8 cellular contexts compared by ENCODE assay signal in the genomic region with DNA sequence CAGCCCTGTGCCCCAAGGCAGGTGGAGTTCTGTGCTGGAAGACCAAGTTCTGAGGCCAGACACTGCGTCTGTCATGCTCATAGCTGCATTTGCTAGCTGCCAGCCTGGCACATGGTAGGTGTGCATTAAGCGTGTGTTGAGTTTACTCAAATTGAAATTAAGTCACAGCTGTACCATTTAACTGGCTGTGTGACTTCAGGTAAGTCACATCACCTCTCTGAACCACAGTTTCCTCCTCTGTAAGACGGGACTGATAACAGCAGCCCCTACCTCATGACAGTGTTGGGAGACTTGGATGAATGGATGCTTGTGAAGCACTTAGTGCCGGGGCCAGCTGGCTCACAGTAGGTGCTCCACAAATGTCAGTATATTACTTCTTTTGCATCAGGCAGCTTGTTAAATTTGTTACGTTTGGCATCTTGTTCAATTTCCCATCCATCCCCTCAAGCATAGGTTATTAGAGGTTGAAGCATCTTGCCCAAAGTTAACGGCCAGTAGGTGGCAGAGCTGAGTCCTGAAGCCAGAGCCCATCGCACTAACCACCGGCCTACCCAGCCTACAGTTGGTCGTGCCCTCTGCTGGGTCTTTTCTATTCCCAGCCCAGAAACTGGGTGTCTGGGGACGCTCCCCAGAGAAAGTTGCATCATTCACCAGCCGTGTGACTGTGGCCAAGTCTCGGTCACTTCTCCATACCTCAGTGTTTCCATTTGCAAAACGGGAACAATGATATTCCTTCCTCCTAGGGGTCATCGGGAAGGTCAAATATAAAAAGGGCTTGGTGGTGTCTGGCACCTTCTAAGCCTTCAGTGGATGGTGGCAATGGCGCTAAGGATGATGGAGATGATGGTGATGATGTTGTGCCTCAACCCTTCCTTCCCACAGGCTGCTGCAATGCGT. TPM values are rescaled to one million over a fixed set of nuclear protein-coding genes. Genes with fewer than 3 reads are reported as not detected.
DNase-seq lines count a peak whose midpoint lies in the region; ATAC-seq and TF ChIP-seq lines count a peak whose summit lies in the region.

No MANE protein-coding gene starts in this region.

- H4K5ac ChIP-seq in H9 (ENCODE audit: insufficient read length, low read depth, low read length) = no peak overlapping the region

- H3K9me3 Mint-ChIP-seq in H9 = no peaks in the 10 kb centered on the region
- H3K9me3 Mint-ChIP-seq in activated T-helper 2 cell treated with anti-CD3 and anti-CD28 coated beads, Interferon-gamma antibody, Interleukin-2, Interleukin-4, amounts not matched to agents 10 μg/mL and 5 μg/mL and 100 μg/mL, durations not matched to agents 14 hours and 24 hours and 36 hours = no peaks in the 10 kb centered on the region

- no peak overlapping the region for H2BK15ac ChIP-seq in H9 (ENCODE audit: low read depth, low read length)

- no peaks in the 10 kb centered on the region for H3K27me3 ChIP-seq in H9 (ENCODE audit: insufficient read depth, low read length)
- no peaks in the 10 kb centered on the region for H3K27me3 ChIP-seq in cardiac muscle cell

- H3K36me3 ChIP-seq in cardiac muscle cell = no peaks in the 10 kb centered on the region

- no peak overlapping the region for H3K56ac ChIP-seq in H9 (ENCODE audit: insufficient read length, low read depth, low read length)

- H3K9ac ChIP-seq in H9 (ENCODE audit: extremely low read depth, insufficient read length, low read length) = no peak overlapping the region

- H3K27ac ChIP-seq in H9 (ENCODE audit: insufficient read length, low read depth, low read length) = no peak overlapping the region
- no peak overlapping the region for H3K27ac ChIP-seq in cardiac muscle cell

- ATAC-seq in HG02852 (IDR thresholded peaks at IDR 0.05; ENCODE audit: unreplicated experiment) = no peak

- H3K27ac Mint-ChIP-seq in H9 = no peak overlapping the region; a peak in 1 of 7 replicates
- H3K27ac Mint-ChIP-seq in activated T-helper 2 cell treated with anti-CD3 and anti-CD28 coated beads, Interferon-gamma antibody, Interleukin-2, Interleukin-4, amounts not matched to agents 10 μg/mL and 5 μg/mL and 100 μg/mL, durations not matched to agents 14 hours and 24 hours and 36 hours = no peak overlapping the region

- H3K4me2 ChIP-seq in H9 (ENCODE audit: insufficient read depth, insufficient read length, low read length) = no peak overlapping the region

- no CpG with 5 or more reads among the region's 16 CpGs for WGBS in H9 (ENCODE audit: extremely low coverage, insufficient read length, low lambda C conversion rate)

- H4K8ac ChIP-seq in H9 (replicated peaks; ENCODE audit: insufficient read length, low read depth, low read length) = no peak overlapping the region

- H3K4ac ChIP-seq in H9 (ENCODE audit: low read depth, low read length) = no peak overlapping the region

- H3K36me3 Mint-ChIP-seq in H9 (ENCODE audit: insufficient read depth in 1 of 3, low read depth in 3 of 3) = no peaks in the 10 kb centered on the region
- no peaks in the 10 kb centered on the region for H3K36me3 Mint-ChIP-seq in activated T-helper 2 cell treated with anti-CD3 and anti-CD28 coated beads, Interferon-gamma antibody, Interleukin-2, Interleukin-4, amounts not matched to agents 10 μg/mL and 5 μg/mL and 100 μg/mL, durations not matched to agents 14 hours and 24 hours and 36 hours (ENCODE audit: low read depth)

- H2BK120ac ChIP-seq in H9 (ENCODE audit: low read depth, low read length, poor library complexity, severe bottlenecking) = no peak overlapping the region

- no peak overlapping the region for H3T11ph ChIP-seq in H9 (ENCODE audit: low read length)

- no peaks in the 10 kb centered on the region for H3K79me2 ChIP-seq in H9 (ENCODE audit: insufficient read depth, low read length)

- TF ChIP-seq CTCF in H9 (conservative IDR thresholded peaks at IDR 0.05) = peak; percentile 80
- peak; percentile 68 for TF ChIP-seq CTCF in cardiac muscle cell (IDR thresholded peaks at IDR 0.05; ENCODE audit: low read depth, low read length)

- H3K4me1 Mint-ChIP-seq in H9 = peaks cover 8 to 10% of the 10 kb centered on the region in 2 experiments
- H3K4me1 Mint-ChIP-seq in activated T-helper 2 cell treated with anti-CD3 and anti-CD28 coated beads, Interferon-gamma antibody, Interleukin-2, Interleukin-4, amounts not matched to agents 10 μg/mL and 5 μg/mL and 100 μg/mL, durations not matched to agents 14 hours and 24 hours and 36 hours (ENCODE audit: low read depth) = no peaks in the 10 kb centered on the region

- H3K23ac ChIP-seq in H9 (ENCODE audit: insufficient read length, low read depth, low read length) = no peak overlapping the region

- no peak overlapping the region for H3K4me3 ChIP-seq in cardiac muscle cell

- H3K79me1 ChIP-seq in H9 (ENCODE audit: insufficient read depth, low read depth, low read length, poor library complexity, severe bottlenecking) = no peaks in the 10 kb centered on the region

- H2AK5ac ChIP-seq in H9 (ENCODE audit: insufficient read length, low read length) = no peak overlapping the region

- H3K23me2 ChIP-seq in H9 (ENCODE audit: insufficient read length, low read depth, low read length, poor library complexity, severe bottlenecking) = no peaks in the 10 kb centered on the region

- H3K4me1 ChIP-seq in H9 (ENCODE audit: insufficient read depth, low read length) (no peaks in the 10 kb centered on the region), cardiac muscle cell (ENCODE audit: low read depth) (no peaks in the 10 kb centered on the region)

- no peak overlapping the region for H2BK12ac ChIP-seq in H9 (ENCODE audit: insufficient read length, low read depth, low read length)

- peak; percentile 37 for DNase-seq in AG08395 (ENCODE audit: low spot score)
- peak; percentile 80 for DNase-seq in H9
- peak; percentile 69 for DNase-seq in RPMI8226
- DNase-seq in activated T-helper 2 cell treated with anti-CD3 and anti-CD28 coated beads, Interferon-gamma antibody, Interleukin-2, Interleukin-4, amounts not matched to agents 10 μg/mL and 5 μg/mL and 100 μg/mL, durations not matched to agents 14 hours and 24 hours and 36 hours (ENCODE audit: low spot score) = peak; percentile 43
- peak in 1 of 2 donors; percentile 46 for DNase-seq in cardiac muscle cell (ENCODE audit: low read depth in 1 of 2, low spot score in 1 of 2)
- peak; percentile 47 to 71 for DNase-seq in stimulated activated CD4-positive, alpha-beta T cell treated with anti-CD3 and anti-CD28 coated beads, Interleukin-15, amount 100 ng/mL, for 48 hours (ENCODE audit: low read depth in 2 of 2)
- no peak for DNase-seq in HPDE6-E6E7 (ENCODE audit: extremely low spot score)

- H2BK20ac ChIP-seq in H9 (ENCODE audit: low read depth, low read length, poor library complexity, severe bottlenecking) = no peak overlapping the region

- H3K18ac ChIP-seq in H9 (ENCODE audit: insufficient read length, low read depth, low read length) = no peak overlapping the region

- no peak overlapping the region for H2BK5ac ChIP-seq in H9 (ENCODE audit: insufficient read length, low read length)

- H3K9me3 ChIP-seq in H9 (ENCODE audit: control insufficient read depth, low read depth, low read length) (no peaks in the 10 kb centered on the region), cardiac muscle cell (ENCODE audit: low read depth) (no peaks in the 10 kb centered on the region)

- H3K14ac ChIP-seq in H9 (ENCODE audit: insufficient read depth, low read length) = no peak overlapping the region; the same call in 1 of the 2 replicates

- intact Hi-C loops in activated T-helper 2 cell treated with anti-CD3 and anti-CD28 coated beads, Interferon-gamma antibody, Interleukin-2, Interleukin-4, amounts not matched to agents 10 μg/mL and 5 μg/mL and 100 μg/mL, durations not matched to agents 14 hours and 24 hours and 36 hours (cut with micrococcal nuclease) = loop anchor here (1.0 to 2.0 kb wide), 2 partner anchors 66 to 209 kb away; a partner anchor contains a TSS

- no peak overlapping the region for H4K91ac ChIP-seq in H9 (ENCODE audit: insufficient read length, low read depth, low read length)

- H2AFZ ChIP-seq in H9 (ENCODE audit: low read length) = no peak overlapping the region

- H3K4me3 Mint-ChIP-seq in H9 = no peak overlapping the region
- H3K4me3 Mint-ChIP-seq in activated T-helper 2 cell treated with anti-CD3 and anti-CD28 coated beads, Interferon-gamma antibody, Interleukin-2, Interleukin-4, amounts not matched to agents 10 μg/mL and 5 μg/mL and 100 μg/mL, durations not matched to agents 14 hours and 24 hours and 36 hours (ENCODE audit: low read depth) = no peak overlapping the region

- H4K20me1 ChIP-seq in H9 (ENCODE audit: control insufficient read depth, insufficient read depth, insufficient read length) = no peaks in the 10 kb centered on the region

- H3K27me3 Mint-ChIP-seq in H9 (ENCODE audit: low read depth) = peaks cover 2% of the 10 kb centered on the region; the same call in 1 of the 2 replicates
- no peaks in the 10 kb centered on the region for H3K27me3 Mint-ChIP-seq in activated T-helper 2 cell treated with anti-CD3 and anti-CD28 coated beads, Interferon-gamma antibody, Interleukin-2, Interleukin-4, amounts not matched to agents 10 μg/mL and 5 μg/mL and 100 μg/mL, durations not matched to agents 14 hours and 24 hours and 36 hours (ENCODE audit: low read depth)

RNA-seq across cellular contexts. Expression of a gene that starts 4.5 kb away (rescaled TPM):
- total RNA-seq in H9 (2021) = not detected in 2 replicates
- not detected in 2 replicates for total RNA-seq in activated T-helper 2 cell treated with anti-CD3 and anti-CD28 coated beads, Interferon-gamma antibody, Interleukin-2, Interleukin-4, amounts not matched to agents 10 μg/mL and 5 μg/mL and 100 μg/mL, durations not matched to agents 14 hours and 24 hours and 36 hours
- not detected in 2 replicates for total RNA-seq in cardiac muscle cell
- polyA plus RNA-seq in cardiac muscle cell = 0.72 TPM in 1 of 2 replicates, not detected in the other

RNA-seq across cellular contexts. Expression of a gene that starts 27.0 kb away (rescaled TPM):
- 21.8 and 24.0 TPM in 2 replicates for total RNA-seq in H9 (2021)
- 39.8 and 48.1 TPM in 2 replicates for total RNA-seq in activated T-helper 2 cell treated with anti-CD3 and anti-CD28 coated beads, Interferon-gamma antibody, Interleukin-2, Interleukin-4, amounts not matched to agents 10 μg/mL and 5 μg/mL and 100 μg/mL, durations not matched to agents 14 hours and 24 hours and 36 hours
- 15.9 and 26.1 TPM in 2 replicates for total RNA-seq in cardiac muscle cell
- 17.7 and 19.1 TPM in 2 replicates for polyA plus RNA-seq in cardiac muscle cell
